Comparison of ENCODE assay signal across 23 cellular contexts in genomic region chr17:77826132-77826873, GRCh38.
DNase-seq lines count a peak whose midpoint lies in the region; ATAC-seq, FAIRE-seq and TF ChIP-seq lines count a peak whose summit lies in the region.
"Had no signal": no experiment of that assay in that cellular context is flagged by ENCODE, and none has a peak within 500 bp of the region (broad histone marks: within the 10 kb centered on the region; RNA-seq: fewer than 3 reads in every experiment).

No MANE protein-coding gene starts in this region.

- H3K36me3 ChIP-seq in GM12878 (ENCODE audit: control insufficient read depth in 2 of 2, insufficient read depth in 2 of 2, low read length in 1 of 2) (no peaks in the 10 kb centered on the region), kidney (ENCODE audit: control insufficient read depth in 1 of 2, insufficient read depth in 2 of 2, low read length in 2 of 2) (no peaks in the 10 kb centered on the region), trophoblast cell (ENCODE audit: control insufficient read depth in 1 of 2, insufficient read depth in 2 of 2, low read length in 2 of 2) (no peaks in the 10 kb centered on the region), thyroid gland (no peaks in the 10 kb centered on the region)
- H3K36me3 ChIP-seq: BE2C, MG63 had no signal

- no peak overlapping the region for H2BK5ac ChIP-seq in trophoblast cell (ENCODE audit: low read depth, low read length, poor library complexity)

- no peak overlapping the region for H3K14ac ChIP-seq in trophoblast cell (ENCODE audit: low read length)

- no peak overlapping the region for H2BK12ac ChIP-seq in trophoblast cell (ENCODE audit: low read length)

- H3K9ac ChIP-seq in GM12878 (ENCODE audit: control insufficient read depth, insufficient read depth, low read length) (no peak overlapping the region), kidney (ENCODE audit: low read length in 2 of 2) (no peak overlapping the region), trophoblast cell (ENCODE audit: low read length) (no peak overlapping the region)

- H3K23ac ChIP-seq in trophoblast cell (ENCODE audit: low read length), result no peak overlapping the region

- no TSS peak for BruUV-seq in GM12878 (replicated peaks; lab: Mats Ljungman, UMichigan)

- H2BK120ac ChIP-seq in trophoblast cell (ENCODE audit: insufficient read depth, low read length, poor library complexity), result no peak overlapping the region

- H3K79me2 ChIP-seq in GM12878 (ENCODE audit: control insufficient read depth, insufficient read depth, low read length) (no peaks in the 10 kb centered on the region), trophoblast cell (ENCODE audit: control insufficient read depth, insufficient read depth, low read length, poor library complexity) (no peaks in the 10 kb centered on the region)

- H3K27ac ChIP-seq in GM12878 (ENCODE audit: control insufficient read depth, insufficient read depth), result no peak overlapping the region
- H3K27ac ChIP-seq in kidney (ENCODE audit: low read depth in 2 of 2, low read length in 2 of 2), result no peak overlapping the region
- no peak overlapping the region for H3K27ac ChIP-seq in trophoblast cell (ENCODE audit: low read depth, low read length)
- H3K27ac ChIP-seq in thyroid gland, result no peak overlapping the region
- H3K27ac ChIP-seq: A549 had no signal

- H3K4me3 ChIP-seq in GM12878 (no peak overlapping the region), kidney (ENCODE audit: low read length in 2 of 2) (no peak overlapping the region), trophoblast cell (ENCODE audit: low read depth, low read length) (no peak overlapping the region), thyroid gland (replicated peaks in 1 of 3) (no peak overlapping the region)
- H3K4me3 ChIP-seq: A549, MG63 had no signal

- CTCF ChIA-PET in GM12878 (lab: Yijun Ruan, JAX), result interaction anchor here (0.6 kb wide), 1 partner anchor 10 kb away, joined by 6 read pairs; no protein-coding TSS in a partner anchor

- H3K4me2 ChIP-seq in GM12878 (ENCODE audit: control insufficient read depth, insufficient read depth) (no peak overlapping the region), trophoblast cell (ENCODE audit: low read length) (no peak overlapping the region)
- H3K4me2 ChIP-seq: A549 had no signal

- RAD21 ChIA-PET in GM12878 (lab: Charles Lee; ENCODE audit: unreplicated experiment), result interaction anchor here (1.5 kb wide), 1 partner anchor 41 kb away, joined by 3 read pairs; no protein-coding TSS in a partner anchor

- H4K12ac ChIP-seq in trophoblast cell (ENCODE audit: low read depth, low read length), result no peak overlapping the region

- H3K18ac ChIP-seq in trophoblast cell (ENCODE audit: low read length), result no peak overlapping the region

- H3K9me3 ChIP-seq in GM12878 (replicated peaks; ENCODE audit: control insufficient read depth, insufficient read depth, low read length) (no peaks in the 10 kb centered on the region), kidney (ENCODE audit: control insufficient read depth in 1 of 2, low read length in 2 of 2) (no peaks in the 10 kb centered on the region), trophoblast cell (ENCODE audit: insufficient read depth, low read depth, low read length) (peaks cover 16% of the 10 kb centered on the region), thyroid gland (no peaks in the 10 kb centered on the region)
- H3K9me3 ChIP-seq: A549, BE2C, MG63 had no signal

- H3K4me1 ChIP-seq in GM12878 (ENCODE audit: control insufficient read depth, insufficient read depth, low read length) (no peaks in the 10 kb centered on the region), kidney (ENCODE audit: control insufficient read depth in 1 of 2, insufficient read depth in 1 of 2, low read depth in 1 of 2, low read length in 2 of 2) (peaks cover 4 to 16% of the 10 kb centered on the region in 2 donors), trophoblast cell (ENCODE audit: control insufficient read depth in 1 of 2, insufficient read depth in 2 of 2, low read length in 2 of 2) (no peaks in the 10 kb centered on the region), thyroid gland (peaks cover 0 to 23% of the 10 kb centered on the region in 2 donors)

- TF ChIP-seq CTCF in GM12878 (IDR thresholded peaks at IDR 0.05 in 2 of 3, conservative IDR thresholded peaks at IDR 0.05 in 1 of 3; ENCODE audit: control insufficient read depth in 2 of 3, extremely low read depth in 1 of 3, insufficient read depth in 1 of 3, low read depth in 3 of 3, low read length in 3 of 3) (no peak), kidney (IDR thresholded peaks at IDR 0.05; ENCODE audit: borderline replicate concordance, extremely low read depth, insufficient read depth) (no peak), thyroid gland (IDR thresholded peaks at IDR 0.05) (no peak)

- no peak overlapping the region for H4K91ac ChIP-seq in trophoblast cell (ENCODE audit: low read depth, low read length)

- POLR2A ChIA-PET in GM12878 (lab: Charles Lee), result no interaction called here

- no peak overlapping the region for H3K4ac ChIP-seq in trophoblast cell (ENCODE audit: low read depth, low read length)

- intact Hi-C loops in GM12878 (cut with micrococcal nuclease; ENCODE audit: unreplicated experiment), result no loop called here
- intact Hi-C loops in kidney (cut with DNase I), result no loop called here
- intact Hi-C loops in sciatic nerve (cut with DNase I), result no loop called here
- intact Hi-C loops in thyroid gland (cut with DNase I), result no loop called here

- no peak for TF ChIP-seq RAD21 in GM12878 (IDR thresholded peaks at IDR 0.05; ENCODE audit: insufficient read depth, low read depth, low read length)

- no peak for TF ChIP-seq EP300 in GM12878 (IDR thresholded peaks at IDR 0.05; ENCODE audit: borderline replicate concordance in 1 of 2, control insufficient read depth in 1 of 2, low read depth in 2 of 2, low read length in 2 of 2)

- H3K79me1 ChIP-seq in trophoblast cell (ENCODE audit: low read length), result no peaks in the 10 kb centered on the region

- FAIRE-seq in GM12878 (lab: Jason Lieb, UNC) (no peak), kidney (lab: Jason Lieb, UNC) (no peak)
- FAIRE-seq: A549, D721Med, RCC 7860 had no signal

- DNase-seq in activated effector memory CD4-positive, alpha-beta T cell treated with anti-CD3 and anti-CD28 coated beads, Interleukin-2, amount 50 U/mL, for 16 hours, result peak; percentile 52
- DNase-seq in activated effector memory CD4-positive, alpha-beta T cell treated with Interleukin-2 at 50 U/mL for 16 hours, result no peak
- no peak for DNase-seq in GM12878 (ENCODE audit: low read depth, low spot score)
- DNase-seq in kidney, result peak; percentile 30
- peak; percentile 38 for DNase-seq in sciatic nerve (ENCODE audit: low spot score)
- no peak for DNase-seq in ecto neural progenitor cell (ENCODE audit: low spot score)
- no peak for DNase-seq in trophoblast cell
- no peak for DNase-seq in thyroid gland
- DNase-seq: BE2C, DMS53, GDM1, MG63, NCI-H1417, NCI-H187 treated with DMSO at 0.1 percent for 48 hours, NCI-H2107, NCI-H226, NCI-H510A treated with DMSO at 0.1 percent for 48 hours, NCI-H774, OCI-M1, SHP77 had no signal

- TF ChIP-seq POLR2A in GM12878 (IDR thresholded peaks at IDR 0.05; ENCODE audit: low read depth, low read length) (no peak), thyroid gland (IDR thresholded peaks at IDR 0.05) (no peak)

- SMC1A ChIA-PET in GM12878 (lab: Charles Lee; ENCODE audit: uncharacterized antibody, unreplicated experiment), result interaction anchor here (1.1 to 1.3 kb wide), 2 partner anchors 11 to 193 kb away, joined by 3 to 4 read pairs; no protein-coding TSS in a partner anchor

- H4K20me1 ChIP-seq in GM12878 (ENCODE audit: control insufficient read depth, insufficient read depth), result no peaks in the 10 kb centered on the region

- no peak for ATAC-seq in GM12878
- ATAC-seq in sciatic nerve, result no peak
- ATAC-seq: A549 had no signal

- in situ Hi-C loops in GM12878 (cut with MboI), result no loop called here

- WGBS in GM12878 (ENCODE audit: insufficient coverage, insufficient replicate concordance, low lambda C conversion rate, missing lambda C conversion rate), result 30% methylated on average over 8 of the region's 8 CpGs
- WGBS in trophoblast cell (ENCODE audit: extremely low coverage, insufficient coverage, insufficient read length), result no CpG with 5 or more reads among the region's 8 CpGs
- WGBS in thyroid gland, 2 donors, result 94% methylated on average over 5 to 8 of the region's 8 CpGs

- no peak overlapping the region for H2AFZ ChIP-seq in GM12878 (ENCODE audit: control insufficient read depth, low read depth, low read length)
- no peak overlapping the region for H2AFZ ChIP-seq in trophoblast cell (ENCODE audit: insufficient read depth, low read length, poor library complexity)

- H2AK5ac ChIP-seq in trophoblast cell (ENCODE audit: low read length), result no peak overlapping the region

- H3K27me3 ChIP-seq in GM12878 (replicated peaks in 1 of 2; ENCODE audit: control insufficient read depth in 2 of 2, insufficient read depth in 2 of 2, low read length in 1 of 2) (no peaks in the 10 kb centered on the region), trophoblast cell (ENCODE audit: insufficient read depth, low read length) (peaks cover 2% of the 10 kb centered on the region), thyroid gland (no peaks in the 10 kb centered on the region)
- H3K27me3 ChIP-seq: BE2C, MG63 had no signal

- no peak overlapping the region for H4K8ac ChIP-seq in trophoblast cell (ENCODE audit: low read depth, low read length)

TF ChIP-seq in GM12878, 131 proteins besides CTCF, POLR2A, EP300 and RAD21 (continues in another document):
- TF ChIP-seq IRF4 (IDR thresholded peaks at IDR 0.05; ENCODE audit: low read depth, low read length) (no peak), IRF5 (IDR thresholded peaks at IDR 0.05; ENCODE audit: borderline replicate concordance) (no peak), ZSCAN29 (IDR thresholded peaks at IDR 0.05) (no peak), MYC (IDR thresholded peaks at IDR 0.05; ENCODE audit: insufficient read depth, insufficient read length, insufficient replicate concordance, low read length, severe bottlenecking) (no peak)

Comparison
In these comparisons a context has a peak if more than half of its experiments do, and no peak if none do; other contexts are left out.
1. DNase-seq: peak in activated effector memory CD4-positive, alpha-beta T cell treated with anti-CD3 and anti-CD28 coated beads, Interleukin-2, amount 50 U/mL, for 16 hours (single experiment), kidney (single experiment) and sciatic nerve (single experiment); none in activated effector memory CD4-positive, alpha-beta T cell treated with Interleukin-2 at 50 U/mL for 16 hours (single experiment), GM12878 (single experiment), ecto neural progenitor cell (single experiment), trophoblast cell (0 of 2) and thyroid gland (0 of 2).